In the genomic region with DNA sequence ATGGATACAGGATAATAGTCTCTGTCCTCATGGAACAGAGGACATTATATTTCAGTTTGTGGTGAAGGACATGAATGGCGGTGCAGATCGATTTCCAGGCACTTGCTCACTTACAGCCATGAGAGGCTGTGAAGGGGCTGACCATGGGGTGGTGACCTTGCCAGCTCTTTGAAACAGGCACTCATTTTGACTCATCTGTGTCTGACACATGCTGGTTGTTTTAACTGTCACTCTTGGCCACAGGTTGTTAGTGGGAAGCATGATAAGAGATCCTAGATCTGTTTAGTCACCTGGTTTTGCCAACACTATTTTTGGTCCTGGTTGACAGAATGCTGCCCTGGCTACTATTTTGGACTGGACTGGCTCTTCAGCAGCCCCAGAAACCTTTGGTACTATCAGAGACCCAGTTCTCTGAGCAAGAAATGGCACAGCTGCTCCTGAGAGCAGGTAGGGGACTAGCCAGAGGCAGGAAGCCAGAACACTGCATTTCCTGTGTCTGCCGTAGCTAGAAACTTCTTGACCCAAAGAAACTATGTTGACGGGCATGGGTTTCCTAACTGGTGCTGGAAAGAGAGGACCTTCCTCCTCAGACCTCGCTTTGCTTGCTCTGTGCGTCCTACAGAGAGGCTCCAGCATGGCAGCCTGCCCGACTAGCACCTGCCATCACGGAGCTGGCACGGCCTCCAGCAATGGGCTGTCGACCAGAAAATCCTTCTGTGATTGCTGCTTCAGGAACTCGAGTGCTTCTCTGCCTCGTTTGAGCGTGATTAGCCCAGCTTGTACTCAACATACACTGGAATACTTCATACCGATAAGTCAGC, we compare ENCODE assay signal across 9 cellular contexts. TPM values are rescaled to one million over a fixed set of nuclear protein-coding genes. Genes with fewer than 3 reads are reported as not detected.
DNase-seq lines count a peak whose midpoint lies in the region; ATAC-seq and TF ChIP-seq lines count a peak whose summit lies in the region.
"Had no signal": no experiment of that assay in that cellular context is flagged by ENCODE, and none has a peak within 500 bp of the region (broad histone marks: within the 10 kb centered on the region; RNA-seq: fewer than 3 reads in every experiment).

No MANE protein-coding gene starts in this region.

- no peak for TF ChIP-seq CTCF in endodermal cell (conservative IDR thresholded peaks at IDR 0.05)

- H3K4me3 Mint-ChIP-seq in endodermal cell: no peak overlapping the region

- no peaks in the 10 kb centered on the region for H3K27me3 ChIP-seq in endodermal cell (ENCODE audit: control insufficient read depth, insufficient read depth, low read length, poor library complexity, severe bottlenecking)

- ATAC-seq in GM19467 (IDR thresholded peaks at IDR 0.05; ENCODE audit: unreplicated experiment) (no peak), HG02938 (IDR thresholded peaks at IDR 0.05; ENCODE audit: unreplicated experiment) (no peak)

- no peaks in the 10 kb centered on the region for H3K9me3 ChIP-seq in endodermal cell (ENCODE audit: control insufficient read depth, low read length)

- H3K36me3 Mint-ChIP-seq in endodermal cell (ENCODE audit: low read depth): peaks cover 30% of the 10 kb centered on the region

- H3K27ac ChIP-seq in endodermal cell (ENCODE audit: low read depth, low read length): no peak overlapping the region

- H3K9ac ChIP-seq in endodermal cell (ENCODE audit: extremely low read depth, low read length, poor library complexity, severe bottlenecking): no peak overlapping the region

- in situ Hi-C loops in G401 (cut with HindIII; ENCODE audit: low sequenced_read_pairs): no loop called here
- in situ Hi-C loops in ACHN (cut with HindIII; ENCODE audit: low pct_ligation_motif_present, low pct_unique_long_range_greater_than_20kb, low sequenced_read_pairs): no loop called here

- peaks cover 48% of the 10 kb centered on the region for H3K4me1 Mint-ChIP-seq in endodermal cell

- H3K27me3 Mint-ChIP-seq in endodermal cell (ENCODE audit: insufficient read depth): no peaks in the 10 kb centered on the region

- H3K4me1 ChIP-seq in endodermal cell (ENCODE audit: control insufficient read depth, insufficient read depth, low read length): peaks cover 33% of the 10 kb centered on the region

- DNase-seq in G401 (ENCODE audit: low spot score): peak; percentile 93
- DNase-seq in NCI-H2107 (lab: John Stamatoyannopoulos, UW): peak; percentile 68
- peak; percentile 61 for DNase-seq in astrocyte of the hippocampus (ENCODE audit: low read depth, low spot score)
- peak; percentile 69 for DNase-seq in occipital lobe (lab: John Stamatoyannopoulos, UW)
- no peak for DNase-seq in ACHN
- no peak for DNase-seq in endodermal cell
- DNase-seq: mesenchymal stem cell had no signal

- 91 to 95% methylated on average over 14 of the region's 14 CpGs for WGBS in endodermal cell (ENCODE audit: insufficient coverage in 1 of 2, insufficient read length in 1 of 2), 2 experiments

- no peaks in the 10 kb centered on the region for H3K9me3 Mint-ChIP-seq in endodermal cell

- H3K36me3 ChIP-seq in endodermal cell (ENCODE audit: control insufficient read depth, insufficient read depth, low read length): peaks cover 32% of the 10 kb centered on the region

- no peak overlapping the region for H3K4me3 ChIP-seq in endodermal cell (ENCODE audit: low read length)

- no peak overlapping the region for H3K27ac Mint-ChIP-seq in endodermal cell

RNA-seq across cellular contexts. Expression of gene PXYLP1, which starts 6.3 kb away (rescaled TPM):
- 5.5 and 6.4 TPM in 2 replicates for total RNA-seq in G401 (2014; rRNA removed; shearing (Covaris generic))
- 42.4 TPM for total RNA-seq in occipital lobe
- total RNA-seq in endodermal cell: 10 to 100 TPM; 37.7 to 53.6 TPM
- polyA plus RNA-seq in endodermal cell (2013, experiment 1 of 2): 28.7 TPM
- 23.8 TPM for polyA plus RNA-seq in endodermal cell (2013, experiment 2 of 2)

Comparison
In these comparisons a context has a peak if more than half of its experiments do, and no peak if none do; other contexts are left out.
1. DNase-seq: peak in G401 (single experiment), NCI-H2107 (single experiment), astrocyte of the hippocampus (single experiment) and occipital lobe (single experiment); none in ACHN (single experiment) and endodermal cell (single experiment).